14 cellular contexts compared by ENCODE assay signal in the genomic region with DNA sequence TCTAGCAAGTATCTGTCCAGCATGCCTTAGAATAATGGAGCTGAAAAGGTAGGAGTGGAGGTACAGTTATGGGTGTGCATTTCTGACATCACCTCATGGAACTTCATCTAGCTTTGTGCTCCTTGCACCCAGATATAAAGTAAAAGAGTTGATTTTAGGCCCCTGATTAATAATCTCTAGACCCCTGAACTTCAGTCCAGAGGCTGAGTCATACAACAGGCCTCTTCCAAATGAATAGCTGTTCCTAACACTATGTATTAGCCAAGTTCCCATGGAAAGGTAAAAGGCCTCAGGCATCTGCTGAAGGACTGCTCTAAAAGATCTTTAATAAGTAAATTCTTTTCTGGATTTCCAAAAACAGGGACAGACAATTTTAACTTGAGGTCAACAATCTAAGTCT.
"Had no signal": no experiment of that assay in that cellular context is flagged by ENCODE, and none has a peak within 500 bp of the region (broad histone marks: within the 10 kb centered on the region; RNA-seq: fewer than 3 reads in every experiment).

No MANE protein-coding gene starts in this region.

- H3K27ac Mint-ChIP-seq: activated naive CD8-positive, alpha-beta T cell treated with anti-CD3 and anti-CD28 coated beads for 36 hours; dendritic cell treated with granulocyte-macrophage colony-stimulating factor and Interleukin-4, amounts not matched to agents 40 ng/mL and 50 ng/mL, for 4 days had no signal

- H3K9me3 ChIP-seq: heart right ventricle, thyroid gland had no signal

- DNase-seq: activated CD4-positive, alpha-beta T cell treated with anti-CD3 and anti-CD28 coated beads, Interleukin-2, amount 50 U/mL, for 1 hour; activated CD8-positive, alpha-beta memory T cell treated with anti-CD3 and anti-CD28 coated beads for 24 hours; activated naive CD8-positive, alpha-beta T cell treated with anti-CD3 and anti-CD28 coated beads for 36 hours; brain microvascular endothelial cell; cerebellar nuclear complex; effector memory CD4-positive, alpha-beta T cell; heart right ventricle; stimulated activated CD4-positive, alpha-beta T cell treated with anti-CD3 and anti-CD28 coated beads, Interleukin-2, amount 100 ng/mL, for 48 hours; stimulated activated naive B cell treated with anti-CD40 and anti-IgM and Interleukin-4, amounts not matched to agents 10 μg/mL and 1 μg/mL and 100 μg/mL, for 72 hours; thyroid gland had no signal

- H3K9me3 Mint-ChIP-seq: activated naive CD8-positive, alpha-beta T cell treated with anti-CD3 and anti-CD28 coated beads for 36 hours; dendritic cell treated with granulocyte-macrophage colony-stimulating factor and Interleukin-4, amounts not matched to agents 40 ng/mL and 50 ng/mL, for 4 days; stimulated activated naive B cell treated with anti-CD40 and anti-IgM and Interleukin-4, amounts not matched to agents 10 μg/mL and 1 μg/mL and 100 μg/mL, for 72 hours had no signal

- H3K4me3 ChIP-seq: heart right ventricle, thyroid gland had no signal

- ATAC-seq: activated CD4-positive, CD25-positive, alpha-beta regulatory T cell treated with anti-CD3 and anti-CD28 coated beads, Interleukin-2, amount 50 U/mL, for 24 hours; heart right ventricle; left lobe of liver; stimulated activated naive B cell treated with anti-CD40 and anti-IgM and Interleukin-4, amounts not matched to agents 10 μg/mL and 1 μg/mL and 100 μg/mL, for 72 hours had no signal

- H3K36me3 Mint-ChIP-seq: activated naive CD8-positive, alpha-beta T cell treated with anti-CD3 and anti-CD28 coated beads for 36 hours had no signal

- H3K4me3 Mint-ChIP-seq: activated naive CD8-positive, alpha-beta T cell treated with anti-CD3 and anti-CD28 coated beads for 36 hours; dendritic cell treated with granulocyte-macrophage colony-stimulating factor and Interleukin-4, amounts not matched to agents 40 ng/mL and 50 ng/mL, for 4 days; stimulated activated naive B cell treated with anti-CD40 and anti-IgM and Interleukin-4, amounts not matched to agents 10 μg/mL and 1 μg/mL and 100 μg/mL, for 72 hours had no signal

- H3K27me3 Mint-ChIP-seq: stimulated activated naive B cell treated with anti-CD40 and anti-IgM and Interleukin-4, amounts not matched to agents 10 μg/mL and 1 μg/mL and 100 μg/mL, for 72 hours had no signal

- H3K36me3 ChIP-seq: brain microvascular endothelial cell, heart right ventricle, thyroid gland had no signal

- H3K27me3 ChIP-seq: brain microvascular endothelial cell, heart right ventricle, thyroid gland had no signal

- H3K27ac ChIP-seq: brain microvascular endothelial cell, epithelial cell of prostate, heart right ventricle, thyroid gland had no signal
